In the genomic region with DNA sequence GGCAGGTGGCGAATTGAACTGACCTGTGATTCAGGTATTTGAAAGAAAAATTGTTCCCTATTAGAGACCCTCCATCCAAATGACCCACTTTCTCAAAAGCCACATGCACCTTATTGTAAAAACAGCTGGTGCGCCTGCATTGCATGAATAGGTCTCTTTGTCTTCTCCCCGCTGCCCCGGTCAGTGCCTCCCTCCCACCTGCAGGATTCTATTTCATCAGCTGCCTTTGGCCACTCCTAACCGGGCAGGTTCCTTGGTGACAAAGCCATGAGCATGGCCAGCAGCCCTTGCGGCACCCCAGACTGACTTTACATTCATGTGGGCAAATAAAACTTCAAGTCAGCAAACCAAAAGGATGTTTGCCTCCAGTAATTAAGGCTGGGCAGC, we compare ENCODE assay signal across 1 cellular context.
TF ChIP-seq lines count a peak whose summit lies in the region.

No MANE protein-coding gene starts in this region.

TF ChIP-seq in GM12878, 131 proteins besides CTCF, POLR2A, EP300 and RAD21:
- TF ChIP-seq SRF (IDR thresholded peaks at IDR 0.05; ENCODE audit: low read depth in 2 of 2, low read length in 2 of 2) (no peak), LARP7 (IDR thresholded peaks at IDR 0.05) (no peak), ZNF207 (IDR thresholded peaks at IDR 0.05; ENCODE audit: borderline replicate concordance) (no peak), CBFB (IDR thresholded peaks at IDR 0.05; ENCODE audit: low read depth) (no peak), SUZ12 (IDR thresholded peaks at IDR 0.05; ENCODE audit: unreplicated experiment) (no peak), PAX8 (IDR thresholded peaks at IDR 0.05) (no peak), TAF1 (IDR thresholded peaks at IDR 0.05; ENCODE audit: borderline replicate concordance, low read depth, low read length) (no peak), JUNB (IDR thresholded peaks at IDR 0.05) (no peak), HDAC2 (IDR thresholded peaks at IDR 0.05) (no peak), CBX3 (IDR thresholded peaks at IDR 0.05; ENCODE audit: borderline replicate concordance, low read depth) (no peak), KDM1A (IDR thresholded peaks at IDR 0.05; ENCODE audit: borderline replicate concordance) (no peak), KAT2A (conservative IDR thresholded peaks at IDR 0.05; ENCODE audit: control insufficient read depth, low read depth, low read length) (no peak), IKZF1 (conservative IDR thresholded peaks at IDR 0.05) (no peak), SMC3 (IDR thresholded peaks at IDR 0.05; ENCODE audit: borderline replicate concordance, low read length) (no peak), BACH1 (IDR thresholded peaks at IDR 0.05; ENCODE audit: borderline replicate concordance) (no peak), EZH2 (IDR thresholded peaks at IDR 0.05; ENCODE audit: borderline replicate concordance, control insufficient read depth, low read depth, low read length) (no peak)
- TF ChIP-seq, protein P1, sequence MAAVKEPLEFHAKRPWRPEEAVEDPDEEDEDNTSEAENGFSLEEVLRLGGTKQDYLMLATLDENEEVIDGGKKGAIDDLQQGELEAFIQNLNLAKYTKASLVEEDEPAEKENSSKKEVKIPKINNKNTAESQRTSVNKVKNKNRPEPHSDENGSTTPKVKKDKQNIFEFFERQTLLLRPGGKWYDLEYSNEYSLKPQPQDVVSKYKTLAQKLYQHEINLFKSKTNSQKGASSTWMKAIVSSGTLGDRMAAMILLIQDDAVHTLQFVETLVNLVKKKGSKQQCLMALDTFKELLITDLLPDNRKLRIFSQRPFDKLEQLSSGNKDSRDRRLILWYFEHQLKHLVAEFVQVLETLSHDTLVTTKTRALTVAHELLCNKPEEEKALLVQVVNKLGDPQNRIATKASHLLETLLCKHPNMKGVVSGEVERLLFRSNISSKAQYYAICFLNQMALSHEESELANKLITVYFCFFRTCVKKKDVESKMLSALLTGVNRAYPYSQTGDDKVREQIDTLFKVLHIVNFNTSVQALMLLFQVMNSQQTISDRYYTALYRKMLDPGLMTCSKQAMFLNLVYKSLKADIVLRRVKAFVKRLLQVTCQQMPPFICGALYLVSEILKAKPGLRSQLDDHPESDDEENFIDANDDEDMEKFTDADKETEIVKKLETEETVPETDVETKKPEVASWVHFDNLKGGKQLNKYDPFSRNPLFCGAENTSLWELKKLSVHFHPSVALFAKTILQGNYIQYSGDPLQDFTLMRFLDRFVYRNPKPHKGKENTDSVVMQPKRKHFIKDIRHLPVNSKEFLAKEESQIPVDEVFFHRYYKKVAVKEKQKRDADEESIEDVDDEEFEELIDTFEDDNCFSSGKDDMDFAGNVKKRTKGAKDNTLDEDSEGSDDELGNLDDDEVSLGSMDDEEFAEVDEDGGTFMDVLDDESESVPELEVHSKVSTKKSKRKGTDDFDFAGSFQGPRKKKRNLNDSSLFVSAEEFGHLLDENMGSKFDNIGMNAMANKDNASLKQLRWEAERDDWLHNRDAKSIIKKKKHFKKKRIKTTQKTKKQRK (IDR thresholded peaks at IDR 0.05; ENCODE audit: low read depth, low read length): no peak
- TF ChIP-seq, protein P2, sequence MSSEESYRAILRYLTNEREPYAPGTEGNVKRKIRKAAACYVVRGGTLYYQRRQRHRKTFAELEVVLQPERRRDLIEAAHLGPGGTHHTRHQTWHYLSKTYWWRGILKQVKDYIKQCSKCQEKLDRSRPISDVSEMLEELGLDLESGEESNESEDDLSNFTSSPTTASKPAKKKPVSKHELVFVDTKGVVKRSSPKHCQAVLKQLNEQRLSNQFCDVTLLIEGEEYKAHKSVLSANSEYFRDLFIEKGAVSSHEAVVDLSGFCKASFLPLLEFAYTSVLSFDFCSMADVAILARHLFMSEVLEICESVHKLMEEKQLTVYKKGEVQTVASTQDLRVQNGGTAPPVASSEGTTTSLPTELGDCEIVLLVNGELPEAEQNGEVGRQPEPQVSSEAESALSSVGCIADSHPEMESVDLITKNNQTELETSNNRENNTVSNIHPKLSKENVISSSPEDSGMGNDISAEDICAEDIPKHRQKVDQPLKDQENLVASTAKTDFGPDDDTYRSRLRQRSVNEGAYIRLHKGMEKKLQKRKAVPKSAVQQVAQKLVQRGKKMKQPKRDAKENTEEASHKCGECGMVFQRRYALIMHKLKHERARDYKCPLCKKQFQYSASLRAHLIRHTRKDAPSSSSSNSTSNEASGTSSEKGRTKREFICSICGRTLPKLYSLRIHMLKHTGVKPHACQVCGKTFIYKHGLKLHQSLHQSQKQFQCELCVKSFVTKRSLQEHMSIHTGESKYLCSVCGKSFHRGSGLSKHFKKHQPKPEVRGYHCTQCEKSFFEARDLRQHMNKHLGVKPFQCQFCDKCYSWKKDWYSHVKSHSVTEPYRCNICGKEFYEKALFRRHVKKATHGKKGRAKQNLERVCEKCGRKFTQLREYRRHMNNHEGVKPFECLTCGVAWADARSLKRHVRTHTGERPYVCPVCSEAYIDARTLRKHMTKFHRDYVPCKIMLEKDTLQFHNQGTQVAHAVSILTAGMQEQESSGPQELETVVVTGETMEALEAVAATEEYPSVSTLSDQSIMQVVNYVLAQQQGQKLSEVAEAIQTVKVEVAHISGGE (CRISPR knock-in tag; IDR thresholded peaks at IDR 0.05): no peak
- TF ChIP-seq, protein P3, sequence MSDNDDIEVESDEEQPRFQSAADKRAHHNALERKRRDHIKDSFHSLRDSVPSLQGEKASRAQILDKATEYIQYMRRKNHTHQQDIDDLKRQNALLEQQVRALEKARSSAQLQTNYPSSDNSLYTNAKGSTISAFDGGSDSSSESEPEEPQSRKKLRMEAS (IDR thresholded peaks at IDR 0.05; ENCODE audit: low read depth, low read length): no peak
- TF ChIP-seq, protein P4, sequence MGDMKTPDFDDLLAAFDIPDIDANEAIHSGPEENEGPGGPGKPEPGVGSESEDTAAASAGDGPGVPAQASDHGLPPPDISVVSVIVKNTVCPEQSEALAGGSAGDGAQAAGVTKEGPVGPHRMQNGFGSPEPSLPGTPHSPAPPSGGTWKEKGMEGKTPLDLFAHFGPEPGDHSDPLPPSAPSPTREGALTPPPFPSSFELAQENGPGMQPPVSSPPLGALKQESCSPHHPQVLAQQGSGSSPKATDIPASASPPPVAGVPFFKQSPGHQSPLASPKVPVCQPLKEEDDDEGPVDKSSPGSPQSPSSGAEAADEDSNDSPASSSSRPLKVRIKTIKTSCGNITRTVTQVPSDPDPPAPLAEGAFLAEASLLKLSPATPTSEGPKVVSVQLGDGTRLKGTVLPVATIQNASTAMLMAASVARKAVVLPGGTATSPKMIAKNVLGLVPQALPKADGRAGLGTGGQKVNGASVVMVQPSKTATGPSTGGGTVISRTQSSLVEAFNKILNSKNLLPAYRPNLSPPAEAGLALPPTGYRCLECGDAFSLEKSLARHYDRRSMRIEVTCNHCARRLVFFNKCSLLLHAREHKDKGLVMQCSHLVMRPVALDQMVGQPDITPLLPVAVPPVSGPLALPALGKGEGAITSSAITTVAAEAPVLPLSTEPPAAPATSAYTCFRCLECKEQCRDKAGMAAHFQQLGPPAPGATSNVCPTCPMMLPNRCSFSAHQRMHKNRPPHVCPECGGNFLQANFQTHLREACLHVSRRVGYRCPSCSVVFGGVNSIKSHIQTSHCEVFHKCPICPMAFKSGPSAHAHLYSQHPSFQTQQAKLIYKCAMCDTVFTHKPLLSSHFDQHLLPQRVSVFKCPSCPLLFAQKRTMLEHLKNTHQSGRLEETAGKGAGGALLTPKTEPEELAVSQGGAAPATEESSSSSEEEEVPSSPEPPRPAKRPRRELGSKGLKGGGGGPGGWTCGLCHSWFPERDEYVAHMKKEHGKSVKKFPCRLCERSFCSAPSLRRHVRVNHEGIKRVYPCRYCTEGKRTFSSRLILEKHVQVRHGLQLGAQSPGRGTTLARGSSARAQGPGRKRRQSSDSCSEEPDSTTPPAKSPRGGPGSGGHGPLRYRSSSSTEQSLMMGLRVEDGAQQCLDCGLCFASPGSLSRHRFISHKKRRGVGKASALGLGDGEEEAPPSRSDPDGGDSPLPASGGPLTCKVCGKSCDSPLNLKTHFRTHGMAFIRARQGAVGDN (IDR thresholded peaks at IDR 0.05): no peak
